In the genomic region with DNA sequence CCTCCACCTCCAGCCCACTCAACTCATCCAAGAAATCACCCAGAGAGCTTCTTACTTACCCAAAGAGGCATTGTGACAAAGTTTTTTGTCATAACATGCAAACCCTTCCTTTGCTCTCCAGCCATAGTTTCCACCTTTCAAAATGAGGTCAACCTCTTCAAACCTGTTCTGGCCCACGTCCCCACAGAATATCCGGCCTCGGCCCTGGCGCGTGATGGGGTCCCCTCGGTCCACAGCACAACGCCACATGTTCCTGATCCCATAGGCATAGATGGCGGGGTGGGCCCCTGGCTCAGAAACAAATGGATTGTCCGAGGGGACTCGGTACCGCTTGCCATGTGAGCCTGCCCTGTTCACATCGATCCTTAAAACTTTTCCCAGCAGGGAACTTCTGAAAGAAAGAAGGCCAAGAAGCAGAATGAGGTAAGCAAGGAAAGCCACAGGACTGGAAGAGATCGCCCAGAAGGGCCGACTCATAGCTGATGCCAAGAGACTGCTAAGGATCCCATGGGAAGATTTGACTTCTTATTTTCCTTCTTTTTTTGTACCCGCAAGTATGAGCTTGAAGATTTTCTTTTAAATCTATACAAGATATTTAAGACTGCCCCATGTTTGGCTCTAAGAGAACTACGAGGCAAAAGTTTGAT, we compare ENCODE assay signal across 1 cellular context.
TF ChIP-seq lines count a peak whose summit lies in the region.

No MANE protein-coding gene starts in this region.

TF ChIP-seq in GM23338, 12 proteins besides CTCF, POLR2A, EP300 and RAD21:
- TF ChIP-seq, protein P1, sequence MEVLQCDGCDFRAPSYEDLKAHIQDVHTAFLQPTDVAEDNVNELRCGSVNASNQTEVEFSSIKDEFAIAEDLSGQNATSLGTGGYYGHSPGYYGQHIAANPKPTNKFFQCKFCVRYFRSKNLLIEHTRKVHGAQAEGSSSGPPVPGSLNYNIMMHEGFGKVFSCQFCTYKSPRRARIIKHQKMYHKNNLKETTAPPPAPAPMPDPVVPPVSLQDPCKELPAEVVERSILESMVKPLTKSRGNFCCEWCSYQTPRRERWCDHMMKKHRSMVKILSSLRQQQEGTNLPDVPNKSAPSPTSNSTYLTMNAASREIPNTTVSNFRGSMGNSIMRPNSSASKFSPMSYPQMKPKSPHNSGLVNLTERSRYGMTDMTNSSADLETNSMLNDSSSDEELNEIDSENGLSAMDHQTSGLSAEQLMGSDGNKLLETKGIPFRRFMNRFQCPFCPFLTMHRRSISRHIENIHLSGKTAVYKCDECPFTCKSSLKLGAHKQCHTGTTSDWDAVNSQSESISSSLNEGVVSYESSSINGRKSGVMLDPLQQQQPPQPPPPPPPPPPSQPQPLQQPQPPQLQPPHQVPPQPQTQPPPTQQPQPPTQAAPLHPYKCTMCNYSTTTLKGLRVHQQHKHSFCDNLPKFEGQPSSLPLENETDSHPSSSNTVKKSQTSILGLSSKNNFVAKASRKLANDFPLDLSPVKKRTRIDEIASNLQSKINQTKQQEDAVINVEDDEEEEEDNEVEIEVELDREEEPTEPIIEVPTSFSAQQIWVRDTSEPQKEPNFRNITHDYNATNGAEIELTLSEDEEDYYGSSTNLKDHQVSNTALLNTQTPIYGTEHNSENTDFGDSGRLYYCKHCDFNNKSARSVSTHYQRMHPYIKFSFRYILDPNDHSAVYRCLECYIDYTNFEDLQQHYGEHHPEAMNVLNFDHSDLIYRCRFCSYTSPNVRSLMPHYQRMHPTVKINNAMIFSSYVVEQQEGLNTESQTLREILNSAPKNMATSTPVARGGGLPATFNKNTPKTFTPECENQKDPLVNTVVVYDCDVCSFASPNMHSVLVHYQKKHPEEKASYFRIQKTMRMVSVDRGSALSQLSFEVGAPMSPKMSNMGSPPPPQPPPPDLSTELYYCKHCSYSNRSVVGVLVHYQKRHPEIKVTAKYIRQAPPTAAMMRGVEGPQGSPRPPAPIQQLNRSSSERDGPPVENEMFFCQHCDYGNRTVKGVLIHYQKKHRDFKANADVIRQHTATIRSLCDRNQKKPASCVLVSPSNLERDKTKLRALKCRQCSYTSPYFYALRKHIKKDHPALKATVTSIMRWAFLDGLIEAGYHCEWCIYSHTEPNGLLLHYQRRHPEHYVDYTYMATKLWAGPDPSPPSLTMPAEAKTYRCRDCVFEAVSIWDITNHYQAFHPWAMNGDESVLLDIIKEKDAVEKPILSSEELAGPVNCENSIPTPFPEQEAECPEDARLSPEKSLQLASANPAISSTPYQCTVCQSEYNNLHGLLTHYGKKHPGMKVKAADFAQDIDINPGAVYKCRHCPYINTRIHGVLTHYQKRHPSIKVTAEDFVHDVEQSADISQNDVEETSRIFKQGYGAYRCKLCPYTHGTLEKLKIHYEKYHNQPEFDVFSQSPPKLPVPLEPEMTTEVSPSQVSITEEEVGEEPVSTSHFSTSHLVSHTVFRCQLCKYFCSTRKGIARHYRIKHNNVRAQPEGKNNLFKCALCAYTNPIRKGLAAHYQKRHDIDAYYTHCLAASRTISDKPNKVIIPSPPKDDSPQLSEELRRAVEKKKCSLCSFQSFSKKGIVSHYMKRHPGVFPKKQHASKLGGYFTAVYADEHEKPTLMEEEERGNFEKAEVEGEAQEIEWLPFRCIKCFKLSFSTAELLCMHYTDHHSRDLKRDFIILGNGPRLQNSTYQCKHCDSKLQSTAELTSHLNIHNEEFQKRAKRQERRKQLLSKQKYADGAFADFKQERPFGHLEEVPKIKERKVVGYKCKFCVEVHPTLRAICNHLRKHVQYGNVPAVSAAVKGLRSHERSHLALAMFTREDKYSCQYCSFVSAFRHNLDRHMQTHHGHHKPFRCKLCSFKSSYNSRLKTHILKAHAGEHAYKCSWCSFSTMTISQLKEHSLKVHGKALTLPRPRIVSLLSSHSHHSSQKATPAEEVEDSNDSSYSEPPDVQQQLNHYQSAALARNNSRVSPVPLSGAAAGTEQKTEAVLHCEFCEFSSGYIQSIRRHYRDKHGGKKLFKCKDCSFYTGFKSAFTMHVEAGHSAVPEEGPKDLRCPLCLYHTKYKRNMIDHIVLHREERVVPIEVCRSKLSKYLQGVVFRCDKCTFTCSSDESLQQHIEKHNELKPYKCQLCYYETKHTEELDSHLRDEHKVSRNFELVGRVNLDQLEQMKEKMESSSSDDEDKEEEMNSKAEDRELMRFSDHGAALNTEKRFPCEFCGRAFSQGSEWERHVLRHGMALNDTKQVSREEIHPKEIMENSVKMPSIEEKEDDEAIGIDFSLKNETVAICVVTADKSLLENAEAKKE (CRISPR knock-in tag; IDR thresholded peaks at IDR 0.05), result no peak
- TF ChIP-seq, protein P2, sequence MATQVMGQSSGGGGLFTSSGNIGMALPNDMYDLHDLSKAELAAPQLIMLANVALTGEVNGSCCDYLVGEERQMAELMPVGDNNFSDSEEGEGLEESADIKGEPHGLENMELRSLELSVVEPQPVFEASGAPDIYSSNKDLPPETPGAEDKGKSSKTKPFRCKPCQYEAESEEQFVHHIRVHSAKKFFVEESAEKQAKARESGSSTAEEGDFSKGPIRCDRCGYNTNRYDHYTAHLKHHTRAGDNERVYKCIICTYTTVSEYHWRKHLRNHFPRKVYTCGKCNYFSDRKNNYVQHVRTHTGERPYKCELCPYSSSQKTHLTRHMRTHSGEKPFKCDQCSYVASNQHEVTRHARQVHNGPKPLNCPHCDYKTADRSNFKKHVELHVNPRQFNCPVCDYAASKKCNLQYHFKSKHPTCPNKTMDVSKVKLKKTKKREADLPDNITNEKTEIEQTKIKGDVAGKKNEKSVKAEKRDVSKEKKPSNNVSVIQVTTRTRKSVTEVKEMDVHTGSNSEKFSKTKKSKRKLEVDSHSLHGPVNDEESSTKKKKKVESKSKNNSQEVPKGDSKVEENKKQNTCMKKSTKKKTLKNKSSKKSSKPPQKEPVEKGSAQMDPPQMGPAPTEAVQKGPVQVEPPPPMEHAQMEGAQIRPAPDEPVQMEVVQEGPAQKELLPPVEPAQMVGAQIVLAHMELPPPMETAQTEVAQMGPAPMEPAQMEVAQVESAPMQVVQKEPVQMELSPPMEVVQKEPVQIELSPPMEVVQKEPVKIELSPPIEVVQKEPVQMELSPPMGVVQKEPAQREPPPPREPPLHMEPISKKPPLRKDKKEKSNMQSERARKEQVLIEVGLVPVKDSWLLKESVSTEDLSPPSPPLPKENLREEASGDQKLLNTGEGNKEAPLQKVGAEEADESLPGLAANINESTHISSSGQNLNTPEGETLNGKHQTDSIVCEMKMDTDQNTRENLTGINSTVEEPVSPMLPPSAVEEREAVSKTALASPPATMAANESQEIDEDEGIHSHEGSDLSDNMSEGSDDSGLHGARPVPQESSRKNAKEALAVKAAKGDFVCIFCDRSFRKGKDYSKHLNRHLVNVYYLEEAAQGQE (IDR thresholded peaks at IDR 0.05; ENCODE audit: unreplicated experiment), result no peak
- TF ChIP-seq EZH2 (IDR thresholded peaks at IDR 0.05; ENCODE audit: low read depth, unreplicated experiment), result no peak
- TF ChIP-seq JUNB (IDR thresholded peaks at IDR 0.05; ENCODE audit: unreplicated experiment), result no peak
- no peak for TF ChIP-seq CREB1 (CRISPR knock-in tag; IDR thresholded peaks at IDR 0.05; ENCODE audit: low read depth)
- no peak for TF ChIP-seq STAT1 (IDR thresholded peaks at IDR 0.05; ENCODE audit: unreplicated experiment)
